In the genomic region with DNA sequence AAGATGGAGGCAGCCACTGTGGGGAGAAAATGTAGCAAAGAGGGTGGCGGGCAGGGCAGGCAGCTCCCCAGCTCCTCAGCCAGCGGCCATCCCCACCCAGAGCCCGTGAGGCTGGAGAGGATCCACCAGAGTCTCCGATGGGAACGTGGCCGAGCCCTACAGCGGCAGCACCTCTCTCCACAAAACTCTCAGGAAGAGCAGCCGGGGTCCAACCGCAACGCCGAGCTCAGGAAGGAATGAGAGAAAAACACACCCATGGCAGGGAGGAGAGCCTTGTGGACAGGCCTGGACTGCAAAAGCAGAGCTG, we compare ENCODE assay signal across 15 cellular contexts. TPM values are rescaled to one million over a fixed set of nuclear protein-coding genes. Genes with fewer than 3 reads are reported as not detected.
A peak's percentile ranks its signal among the peaks of the same experiment; 100 is the strongest.
DNase-seq lines count a peak whose midpoint lies in the region; ATAC-seq and TF ChIP-seq lines count a peak whose summit lies in the region.
"Had no signal": no experiment of that assay in that cellular context is flagged by ENCODE, and none has a peak within 500 bp of the region (broad histone marks: within the 10 kb centered on the region; RNA-seq: fewer than 3 reads in every experiment).

No MANE protein-coding gene starts in this region.

- H3K14ac ChIP-seq in H9 (ENCODE audit: insufficient read depth, low read length) = no peak overlapping the region
- H3K14ac ChIP-seq in neuronal stem cell (ENCODE audit: low read length) = no peak overlapping the region

- no peaks in the 10 kb centered on the region for H3K9me3 ChIP-seq in H9 (ENCODE audit: control insufficient read depth, low read depth, low read length)
- H3K9me3 ChIP-seq in neuronal stem cell (replicated peaks in 1 of 2; ENCODE audit: control insufficient read depth in 2 of 2, insufficient read depth in 1 of 2, low read depth in 1 of 2, low read length in 2 of 2) = peaks cover 0 to 2% of the 10 kb centered on the region in 2 donors

- H3K79me2 ChIP-seq in H9 (ENCODE audit: insufficient read depth, low read length) = no peaks in the 10 kb centered on the region

- intact Hi-C loops in dendritic cell treated with granulocyte-macrophage colony-stimulating factor and Interleukin-4, amounts not matched to agents 40 ng/mL and 50 ng/mL, for 4 days (cut with micrococcal nuclease) = no loop called here

- H2AFZ ChIP-seq in H9 (ENCODE audit: low read length) (no peak overlapping the region), neuronal stem cell (ENCODE audit: low read length) (no peak overlapping the region)

- no peak overlapping the region for H2BK20ac ChIP-seq in H9 (ENCODE audit: low read depth, low read length, poor library complexity, severe bottlenecking)

- no peaks in the 10 kb centered on the region for H3K36me3 Mint-ChIP-seq in H9 (ENCODE audit: insufficient read depth in 1 of 3, low read depth in 3 of 3)
- H3K36me3 Mint-ChIP-seq in dendritic cell treated with granulocyte-macrophage colony-stimulating factor and Interleukin-4, amounts not matched to agents 40 ng/mL and 50 ng/mL, for 4 days (ENCODE audit: low read depth) = no peaks in the 10 kb centered on the region
- H3K36me3 Mint-ChIP-seq: CD4-positive, alpha-beta memory T cell had no signal

- no peaks in the 10 kb centered on the region for H4K20me1 ChIP-seq in H9 (ENCODE audit: control insufficient read depth, insufficient read depth, insufficient read length)

- H3K9ac ChIP-seq in H9 (ENCODE audit: extremely low read depth, insufficient read length, low read length) = no peak overlapping the region
- no peak overlapping the region for H3K9ac ChIP-seq in neuronal stem cell (ENCODE audit: low read depth, low read length, poor library complexity)

- DNase-seq in H9 = no peak
- DNase-seq in neuronal stem cell (ENCODE audit: low spot score) = no peak
- DNase-seq in GM10266 (ENCODE audit: extremely low spot score) = no peak
- DNase-seq in activated CD4-positive, alpha-beta T cell treated with anti-CD3 and anti-CD28 coated beads, Interleukin-2, amount 50 U/mL, for 1 hour = no peak
- DNase-seq: CD4-positive, alpha-beta memory T cell; COR-L47; DMS 273 treated with DMSO at 0.1 percent for 48 hours; DMS79; EL; GF-D8; GOT3; HCEC 1CT had no signal

- H3K4ac ChIP-seq in H9 (ENCODE audit: low read depth, low read length) (no peak overlapping the region; the same call in 1 of the 2 replicates), neuronal stem cell (ENCODE audit: low read length) (no peak overlapping the region)

- peak overlapping the region in 2 of 3 experiments; percentile 25 to 42; a peak in 2 of 7 replicates for H3K27ac Mint-ChIP-seq in H9
- H3K27ac Mint-ChIP-seq in dendritic cell treated with granulocyte-macrophage colony-stimulating factor and Interleukin-4, amounts not matched to agents 40 ng/mL and 50 ng/mL, for 4 days = peak overlapping the region; percentile 40
- H3K27ac Mint-ChIP-seq: CD4-positive, alpha-beta memory T cell had no signal

- H4K91ac ChIP-seq in H9 (ENCODE audit: insufficient read length, low read depth, low read length) = no peak overlapping the region
- no peak overlapping the region for H4K91ac ChIP-seq in neuronal stem cell (ENCODE audit: low read depth, low read length, poor library complexity)

- H3T11ph ChIP-seq in H9 (ENCODE audit: low read length) = no peak overlapping the region

- H2BK5ac ChIP-seq in H9 (ENCODE audit: insufficient read length, low read length) (no peak overlapping the region), neuronal stem cell (ENCODE audit: low read length) (no peak overlapping the region)

- no peak overlapping the region for H3K23ac ChIP-seq in H9 (ENCODE audit: insufficient read length, low read depth, low read length)
- peak overlapping the region; percentile 3 for H3K23ac ChIP-seq in neuronal stem cell (ENCODE audit: low read depth, low read length, poor library complexity)

- H3K79me1 ChIP-seq in H9 (ENCODE audit: insufficient read depth, low read depth, low read length, poor library complexity, severe bottlenecking) = no peaks in the 10 kb centered on the region
- no peaks in the 10 kb centered on the region for H3K79me1 ChIP-seq in neuronal stem cell (ENCODE audit: low read depth, low read length)

- no peak overlapping the region for H3K4me3 ChIP-seq in neuronal stem cell (ENCODE audit: low read length in 2 of 2)

- H2AK5ac ChIP-seq in H9 (ENCODE audit: insufficient read length, low read length) (no peak overlapping the region), neuronal stem cell (ENCODE audit: low read depth, low read length) (peak overlapping the region; percentile 61)

- H2BK120ac ChIP-seq in H9 (ENCODE audit: low read depth, low read length, poor library complexity, severe bottlenecking) = no peak overlapping the region
- no peak overlapping the region for H2BK120ac ChIP-seq in neuronal stem cell (ENCODE audit: low read depth, low read length)

- H4K5ac ChIP-seq in H9 (ENCODE audit: insufficient read length, low read depth, low read length) = no peak overlapping the region

- no peaks in the 10 kb centered on the region for H3K23me2 ChIP-seq in H9 (ENCODE audit: insufficient read length, low read depth, low read length, poor library complexity, severe bottlenecking)

- H2BK12ac ChIP-seq in H9 (ENCODE audit: insufficient read length, low read depth, low read length) (no peak overlapping the region), neuronal stem cell (ENCODE audit: low read length) (no peak overlapping the region)

- no peaks in the 10 kb centered on the region for H3K27me3 ChIP-seq in H9 (ENCODE audit: insufficient read depth, low read length)
- H3K27me3 ChIP-seq in neuronal stem cell (ENCODE audit: control insufficient read depth in 3 of 3, insufficient read depth in 3 of 3, low read depth in 1 of 3, low read length in 3 of 3) = peaks cover 0 to 50% (median 2%) of the 10 kb centered on the region in 3 experiments

- no peak overlapping the region for H3K56ac ChIP-seq in H9 (ENCODE audit: insufficient read length, low read depth, low read length)

- WGBS in H9 (ENCODE audit: extremely low coverage, insufficient read length, low lambda C conversion rate) = no CpG with 5 or more reads among the region's 11 CpGs
- no CpG with 5 or more reads among the region's 11 CpGs for WGBS in neuronal stem cell (ENCODE audit: extremely low coverage in 2 of 2, insufficient read length in 2 of 2, insufficient replicate concordance in 1 of 2), 2 donors

- no peak overlapping the region for H2BK15ac ChIP-seq in H9 (ENCODE audit: low read depth, low read length)
- no peak overlapping the region for H2BK15ac ChIP-seq in neuronal stem cell (ENCODE audit: low read length)

- peaks cover 14 to 23% of the 10 kb centered on the region in 2 experiments for H3K4me1 Mint-ChIP-seq in H9
- H3K4me1 Mint-ChIP-seq in dendritic cell treated with granulocyte-macrophage colony-stimulating factor and Interleukin-4, amounts not matched to agents 40 ng/mL and 50 ng/mL, for 4 days (ENCODE audit: low read depth) = peaks cover 5% of the 10 kb centered on the region
- H3K4me1 Mint-ChIP-seq: CD4-positive, alpha-beta memory T cell had no signal

- peaks cover 38% of the 10 kb centered on the region for H3K27me3 Mint-ChIP-seq in H9 (ENCODE audit: low read depth)
- H3K27me3 Mint-ChIP-seq in dendritic cell treated with granulocyte-macrophage colony-stimulating factor and Interleukin-4, amounts not matched to agents 40 ng/mL and 50 ng/mL, for 4 days = peaks cover 44% of the 10 kb centered on the region

- no peak overlapping the region for H3K27ac ChIP-seq in H9 (ENCODE audit: insufficient read length, low read depth, low read length)
- H3K27ac ChIP-seq in neuronal stem cell (replicated peaks; ENCODE audit: low read length) = no peak overlapping the region

- TF ChIP-seq CTCF in H9 (conservative IDR thresholded peaks at IDR 0.05) (no peak), GM10266 (IDR thresholded peaks at IDR 0.05; ENCODE audit: control insufficient read depth, insufficient read depth, low read depth, missing control alignments) (no peak)

- H4K8ac ChIP-seq in H9 (replicated peaks; ENCODE audit: insufficient read length, low read depth, low read length) = no peak overlapping the region
- H4K8ac ChIP-seq in neuronal stem cell (ENCODE audit: low read depth, low read length) = peak overlapping the region; percentile 52

- ATAC-seq in GM18519 (IDR thresholded peaks at IDR 0.05; ENCODE audit: low FRiP score, unreplicated experiment) = no peak

- no peaks in the 10 kb centered on the region for H3K9me3 Mint-ChIP-seq in H9
- no peaks in the 10 kb centered on the region for H3K9me3 Mint-ChIP-seq in dendritic cell treated with granulocyte-macrophage colony-stimulating factor and Interleukin-4, amounts not matched to agents 40 ng/mL and 50 ng/mL, for 4 days
- H3K9me3 Mint-ChIP-seq: CD4-positive, alpha-beta memory T cell had no signal

- no peak overlapping the region for H3K4me3 Mint-ChIP-seq in H9
- H3K4me3 Mint-ChIP-seq in dendritic cell treated with granulocyte-macrophage colony-stimulating factor and Interleukin-4, amounts not matched to agents 40 ng/mL and 50 ng/mL, for 4 days = no peak overlapping the region
- H3K4me3 Mint-ChIP-seq: CD4-positive, alpha-beta memory T cell had no signal

- H3K4me1 ChIP-seq in H9 (ENCODE audit: insufficient read depth, low read length) (no peaks in the 10 kb centered on the region), neuronal stem cell (ENCODE audit: control insufficient read depth in 2 of 2, insufficient read depth in 1 of 2, low read depth in 1 of 2, low read length in 2 of 2) (peaks cover 3 to 17% of the 10 kb centered on the region in 2 donors)

- no peak overlapping the region for H3K18ac ChIP-seq in H9 (ENCODE audit: insufficient read length, low read depth, low read length)
- H3K18ac ChIP-seq in neuronal stem cell (ENCODE audit: low read length) = no peak overlapping the region

- H3K4me2 ChIP-seq in H9 (ENCODE audit: insufficient read depth, insufficient read length, low read length) (no peak overlapping the region), neuronal stem cell (ENCODE audit: insufficient read depth, low read length, poor library complexity, severe bottlenecking) (no peak overlapping the region)

- no peaks in the 10 kb centered on the region for H3K36me3 ChIP-seq in neuronal stem cell (replicated peaks in 1 of 2; ENCODE audit: control insufficient read depth in 2 of 2, insufficient read depth in 2 of 2, low read length in 2 of 2)

RNA-seq across cellular contexts. Expression of a gene that starts 54.0 kb away (rescaled TPM):
- 0.11 and 0.13 TPM in 2 replicates for total RNA-seq in H9 (2021)
- 0.08 TPM for polyA plus RNA-seq in neuronal stem cell (2013, experiment 1 of 2)
- polyA plus RNA-seq in neuronal stem cell (2013, experiment 2 of 2) = 0.07 TPM
- total RNA-seq: CD4-positive, alpha-beta memory T cell had no signal
- polyA plus RNA-seq: BJ; CD4-positive, alpha-beta memory T cell had no signal
